ENCODE assay signal across 8 cellular contexts in the genomic region with DNA sequence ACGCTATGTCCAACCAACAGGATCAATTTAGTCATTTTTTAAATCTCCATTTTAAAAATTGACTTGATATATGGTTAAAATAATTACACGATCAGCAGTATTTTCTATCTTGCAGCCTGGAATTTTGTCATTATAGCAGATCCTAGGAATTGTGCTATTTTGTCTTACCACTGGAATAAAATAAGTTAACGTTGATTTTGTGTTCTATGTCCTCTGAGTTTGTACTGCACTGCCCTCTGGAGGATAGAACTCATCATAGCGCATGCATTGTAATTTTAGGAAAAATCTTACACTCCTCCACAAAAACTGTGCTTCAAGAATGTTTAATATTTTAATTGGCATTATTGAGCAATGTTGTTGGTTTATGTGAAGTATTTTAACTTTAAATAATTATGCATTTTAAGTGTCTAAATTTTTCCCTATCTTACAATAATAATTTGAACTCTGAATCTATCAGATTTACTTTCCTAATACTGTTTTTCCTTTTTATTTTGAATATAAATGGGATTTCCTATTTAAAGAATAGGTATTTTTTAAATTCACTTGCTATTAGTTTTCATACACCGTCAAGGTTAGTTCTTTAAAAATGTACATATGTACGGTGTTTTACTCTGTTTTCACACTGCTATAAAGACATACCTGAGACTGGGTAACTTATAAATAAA.
DNase-seq lines count a peak whose midpoint lies in the region; ATAC-seq and TF ChIP-seq lines count a peak whose summit lies in the region.

No MANE protein-coding gene starts in this region.

- H3K27ac ChIP-seq in SK-N-MC: no peak overlapping the region
- no peak overlapping the region for H3K27ac ChIP-seq in uterus

- no peak overlapping the region for H3K9ac ChIP-seq in SK-N-MC (ENCODE audit: insufficient read length)

- no peak for ATAC-seq in activated CD4-positive, alpha-beta T cell treated with anti-CD3 and anti-CD28 coated beads for 36 hours
- ATAC-seq in HG02759 (IDR thresholded peaks at IDR 0.05; ENCODE audit: unreplicated experiment): no peak

- H3K4me3 ChIP-seq in SK-N-MC: no peak overlapping the region
- no peak overlapping the region for H3K4me3 ChIP-seq in uterus

- no peaks in the 10 kb centered on the region for H3K9me3 ChIP-seq in SK-N-MC (ENCODE audit: low read depth, low read length)
- no peaks in the 10 kb centered on the region for H3K9me3 ChIP-seq in uterus

- CTCF ChIA-PET in activated CD4-positive, alpha-beta T cell treated with anti-CD3 and anti-CD28 coated beads for 36 hours (lab: Charles Lee): no interaction called here

- no peak overlapping the region for H3K4me3 Mint-ChIP-seq in activated CD4-positive, alpha-beta T cell treated with anti-CD3 and anti-CD28 coated beads for 36 hours

- H3K36me3 ChIP-seq in SK-N-MC (ENCODE audit: insufficient read depth, low read length): no peaks in the 10 kb centered on the region
- H3K36me3 ChIP-seq in uterus: no peaks in the 10 kb centered on the region

- no peaks in the 10 kb centered on the region for H3K27me3 Mint-ChIP-seq in activated CD4-positive, alpha-beta T cell treated with anti-CD3 and anti-CD28 coated beads for 36 hours

- no peaks in the 10 kb centered on the region for H3K27me3 ChIP-seq in uterus

- no peak for TF ChIP-seq POLR2A in uterus (IDR thresholded peaks at IDR 0.05)

- POLR2A ChIA-PET in activated CD4-positive, alpha-beta T cell treated with anti-CD3 and anti-CD28 coated beads for 36 hours (lab: Charles Lee): no interaction called here

- no peaks in the 10 kb centered on the region for H3K4me1 Mint-ChIP-seq in activated CD4-positive, alpha-beta T cell treated with anti-CD3 and anti-CD28 coated beads for 36 hours

- intact Hi-C loops in activated CD4-positive, alpha-beta T cell treated with anti-CD3 and anti-CD28 coated beads for 36 hours (cut with DNase I, micrococcal nuclease): loop anchor here in 1 of 2 experiments (5.0 kb wide), 2 partner anchors 296 to 1146 kb away; no protein-coding TSS in a partner anchor
- intact Hi-C loops in uterus (cut with DNase I; ENCODE audit: low total_unique reads): no loop called here
- intact Hi-C loops in posterior cingulate gyrus (cut with DNase I): loop anchor here (5.0 kb wide), 1 partner anchor 686 kb away; no protein-coding TSS in a partner anchor

- peak; percentile 2 for DNase-seq in activated CD4-positive, alpha-beta T cell treated with anti-CD3 and anti-CD28 coated beads for 48 hours
- DNase-seq in activated CD4-positive, alpha-beta T cell treated with anti-CD3 and anti-CD28 coated beads for 36 hours: no peak
- DNase-seq in HS-27A (ENCODE audit: low read depth) (peak; percentile 2), SK-N-MC (ENCODE audit: low read depth, low spot score) (peak; percentile 47), glomerular visceral epithelial cell (ENCODE audit: extremely low spot score) (peak; percentile 22), uterus (no peak), posterior cingulate gyrus (no peak)

- no peak overlapping the region for H3K27ac Mint-ChIP-seq in activated CD4-positive, alpha-beta T cell treated with anti-CD3 and anti-CD28 coated beads for 36 hours

- H3K4me1 ChIP-seq in uterus: no peaks in the 10 kb centered on the region

- H3K9me3 Mint-ChIP-seq in activated CD4-positive, alpha-beta T cell treated with anti-CD3 and anti-CD28 coated beads for 36 hours (ENCODE audit: low read depth): no peaks in the 10 kb centered on the region

- H3K36me3 Mint-ChIP-seq in activated CD4-positive, alpha-beta T cell treated with anti-CD3 and anti-CD28 coated beads for 36 hours (ENCODE audit: low read depth): no peaks in the 10 kb centered on the region

- peak; percentile 35 to 58 (median 53) for TF ChIP-seq CTCF in uterus (IDR thresholded peaks at IDR 0.05)

Comparison
In these comparisons a context has a peak if more than half of its experiments do, and no peak if none do; other contexts are left out.
1. DNase-seq: peak in activated CD4-positive, alpha-beta T cell treated with anti-CD3 and anti-CD28 coated beads for 48 hours (single experiment), HS-27A (single experiment), SK-N-MC (single experiment) and glomerular visceral epithelial cell (single experiment); none in activated CD4-positive, alpha-beta T cell treated with anti-CD3 and anti-CD28 coated beads for 36 hours (single experiment), uterus (0 of 2) and posterior cingulate gyrus (0 of 10).